16 cellular contexts compared by ENCODE assay signal in the genomic region with DNA sequence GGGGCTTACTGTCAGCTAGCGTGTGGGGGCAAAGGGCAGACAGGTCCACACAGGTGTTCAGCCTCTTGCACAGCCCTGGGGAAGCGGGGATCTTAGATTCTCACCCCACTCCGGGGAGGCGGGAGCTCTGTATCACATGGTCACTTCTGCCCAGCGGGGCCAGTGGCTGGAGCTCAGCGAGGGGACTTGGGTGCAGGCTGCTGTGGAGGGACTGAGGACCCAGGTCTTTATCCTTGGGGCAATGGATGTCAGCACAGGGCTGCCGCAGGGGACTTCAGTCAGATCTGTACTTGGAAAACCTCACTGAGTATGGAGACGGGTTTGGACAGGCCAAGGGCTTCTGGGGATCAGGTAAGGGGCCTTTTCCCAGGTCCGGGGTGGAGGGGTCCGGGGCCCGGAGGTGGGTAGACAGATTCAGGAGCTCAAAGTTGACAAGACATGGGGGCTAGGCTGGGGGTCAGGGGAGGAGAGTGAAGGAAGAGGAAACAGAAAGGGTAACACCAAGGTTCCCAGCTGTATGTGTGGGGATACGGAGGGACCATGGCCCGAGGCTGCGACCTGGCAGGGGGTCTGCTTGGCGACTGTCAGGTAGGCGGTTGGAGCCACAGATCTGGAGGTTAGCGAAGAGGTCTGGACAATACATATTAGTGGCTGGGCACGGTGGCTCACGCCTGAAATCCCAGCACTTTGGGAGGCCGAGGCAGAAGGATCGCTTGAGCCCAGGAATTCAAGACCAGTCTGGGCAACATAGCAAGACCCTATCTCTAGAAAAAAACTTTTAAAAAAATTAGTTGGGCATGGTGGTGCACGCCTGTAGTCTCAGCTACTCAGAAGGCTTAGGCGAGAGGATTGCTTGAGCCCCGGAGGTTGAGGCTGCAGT. TPM values are rescaled to one million over a fixed set of nuclear protein-coding genes. Genes with fewer than 3 reads are reported as not detected.
DNase-seq lines count a peak whose midpoint lies in the region; ATAC-seq and TF ChIP-seq lines count a peak whose summit lies in the region.
"Had no signal": no experiment of that assay in that cellular context is flagged by ENCODE, and none has a peak within 500 bp of the region (broad histone marks: within the 10 kb centered on the region; RNA-seq: fewer than 3 reads in every experiment).

No MANE protein-coding gene starts in this region.

- 0 out of 2 replicates have a peak overlapping the region, but pooled peaks have one; percentile 6 for H3K27ac ChIP-seq in BLaER1
- H3K27ac ChIP-seq in DND-41 (ENCODE audit: low read length), result peak overlapping the region; percentile 62

- peaks cover 19 to 21% of the 10 kb centered on the region in 2 donors for H3K4me1 Mint-ChIP-seq in effector memory CD8-positive, alpha-beta T cell (ENCODE audit: low read depth in 2 of 2)
- peaks cover 18 to 36% of the 10 kb centered on the region in 2 donors for H3K4me1 Mint-ChIP-seq in natural killer cell treated with Interleukin-12 subunit alpha and Interleukin-12 subunit beta and Interleukin-15 and Interleukin-18, amount 100 ng/mL, for 72 hours (ENCODE audit: low read depth in 2 of 2)

- H3K27ac Mint-ChIP-seq in effector memory CD8-positive, alpha-beta T cell, result peak overlapping the region; percentile 56 to 74
- peak overlapping the region in 1 of 2 donors; percentile 90 for H3K27ac Mint-ChIP-seq in natural killer cell treated with Interleukin-12 subunit alpha and Interleukin-12 subunit beta and Interleukin-15 and Interleukin-18, amount 100 ng/mL, for 72 hours

- H3K4me3 Mint-ChIP-seq in effector memory CD8-positive, alpha-beta T cell, result peak overlapping the region; percentile 19 to 29
- H3K4me3 Mint-ChIP-seq in natural killer cell treated with Interleukin-12 subunit alpha and Interleukin-12 subunit beta and Interleukin-15 and Interleukin-18, amount 100 ng/mL, for 72 hours, result no peak overlapping the region

- peaks cover 0 to 3% of the 10 kb centered on the region in 2 donors for H3K9me3 Mint-ChIP-seq in effector memory CD8-positive, alpha-beta T cell
- no peaks in the 10 kb centered on the region for H3K9me3 Mint-ChIP-seq in natural killer cell treated with Interleukin-12 subunit alpha and Interleukin-12 subunit beta and Interleukin-15 and Interleukin-18, amount 100 ng/mL, for 72 hours

- H3K4me1 ChIP-seq in BLaER1 (peaks cover 41% of the 10 kb centered on the region), DND-41 (ENCODE audit: insufficient read depth, low read length) (peaks cover 36% of the 10 kb centered on the region)

- H4K20me1 ChIP-seq in BLaER1, result 0 out of 2 replicates have a peak, but pooled peaks cover 4% of the 10 kb centered on the region
- H4K20me1 ChIP-seq in DND-41 (ENCODE audit: insufficient read depth, low read length), result peaks cover 3% of the 10 kb centered on the region; the same call in 1 of the 2 replicates

- peaks cover 0 to 1% of the 10 kb centered on the region in 2 donors for H3K27me3 Mint-ChIP-seq in effector memory CD8-positive, alpha-beta T cell
- H3K27me3 Mint-ChIP-seq in natural killer cell treated with Interleukin-12 subunit alpha and Interleukin-12 subunit beta and Interleukin-15 and Interleukin-18, amount 100 ng/mL, for 72 hours, result no peaks in the 10 kb centered on the region

- no peaks in the 10 kb centered on the region for H3K36me3 Mint-ChIP-seq in effector memory CD8-positive, alpha-beta T cell (ENCODE audit: insufficient read depth)
- peaks cover 6% of the 10 kb centered on the region for H3K36me3 Mint-ChIP-seq in natural killer cell treated with Interleukin-12 subunit alpha and Interleukin-12 subunit beta and Interleukin-15 and Interleukin-18, amount 100 ng/mL, for 72 hours

- H2AFZ ChIP-seq in DND-41 (ENCODE audit: low read depth, low read length), result no peak overlapping the region

- H3K27me3 ChIP-seq in BLaER1 (peaks cover 3% of the 10 kb centered on the region; the same call in 1 of the 2 replicates), DND-41 (ENCODE audit: insufficient read depth, low read length, poor library complexity) (no peaks in the 10 kb centered on the region)
- H3K27me3 ChIP-seq: heart right ventricle, MG63 had no signal

- no peak for TF ChIP-seq CTCF in DND-41 (IDR thresholded peaks at IDR 0.05; ENCODE audit: borderline replicate concordance, extremely low read depth, low read length, poor library complexity, severe bottlenecking)

- H3K36me3 ChIP-seq in BLaER1 (no peaks in the 10 kb centered on the region), DND-41 (ENCODE audit: insufficient read depth, low read length) (no peaks in the 10 kb centered on the region)
- H3K36me3 ChIP-seq: heart right ventricle, MG63 had no signal

- no peak overlapping the region for H3K4me3 ChIP-seq in BLaER1
- no peak overlapping the region for H3K4me3 ChIP-seq in DND-41 (ENCODE audit: low read depth in 1 of 2, low read length in 2 of 2)
- H3K4me3 ChIP-seq: heart right ventricle, MG63 had no signal

- peaks cover 12% of the 10 kb centered on the region for H3K9me3 ChIP-seq in BLaER1
- no peaks in the 10 kb centered on the region for H3K9me3 ChIP-seq in DND-41 (ENCODE audit: insufficient read depth, low read length, severe bottlenecking)

- H3K4me2 ChIP-seq in BLaER1 (peak overlapping the region; percentile 89), DND-41 (ENCODE audit: insufficient read depth, low read length) (no peak overlapping the region)

- no peak for ATAC-seq in DND-41 (ENCODE audit: insufficient read depth, low read depth)
- no peak for ATAC-seq in effector memory CD8-positive, alpha-beta T cell (replicated peaks)
- no peak for ATAC-seq in natural killer cell treated with Interleukin-12 subunit alpha and Interleukin-12 subunit beta and Interleukin-15 and Interleukin-18, amount 100 ng/mL, for 72 hours
- no peak for ATAC-seq in GM18517 (IDR thresholded peaks at IDR 0.05; ENCODE audit: unreplicated experiment)
- no peak for ATAC-seq in GM21717 (IDR thresholded peaks at IDR 0.05; ENCODE audit: unreplicated experiment)

- no peak overlapping the region for H3K9ac ChIP-seq in BLaER1
- no peak overlapping the region; the same call in 1 of the 2 replicates for H3K9ac ChIP-seq in DND-41 (ENCODE audit: low read depth, low read length)

- no peaks in the 10 kb centered on the region for H3K79me2 ChIP-seq in DND-41 (ENCODE audit: insufficient read depth, low read length)

- no peak for DNase-seq in DND-41
- DNase-seq in effector memory CD8-positive, alpha-beta T cell, result no peak
- DNase-seq in natural killer cell treated with Interleukin-12 subunit alpha and Interleukin-12 subunit beta and Interleukin-15 and Interleukin-18, amount 100 ng/mL, for 72 hours (ENCODE audit: low spot score), result peak; percentile 49
- no peak for DNase-seq in NCI-H526 treated with DMSO at 0.1 percent for 48 hours (lab: John Stamatoyannopoulos, UW)
- no peak for DNase-seq in GM19240 (ENCODE audit: insufficient read length, low spot score)
- DNase-seq: activated gamma-delta T cell; cortex of kidney; DMS153; heart right ventricle; kidney glomerular epithelial cell; NCI-H510A treated with DMSO at 0.1 percent for 48 hours; stimulated activated CD4-positive, alpha-beta T cell treated with anti-CD3 and anti-CD28 coated beads, Interleukin-12 subunit alpha, Interleukin-12 subunit beta, amount 100 ng/mL, for 4 hours had no signal

RNA-seq across cellular contexts. Expression of gene BAIAP2, which starts 15.1 kb away (rescaled TPM):
- total RNA-seq in natural killer cell treated with Interleukin-12 subunit alpha and Interleukin-12 subunit beta and Interleukin-15 and Interleukin-18, amount 100 ng/mL, for 72 hours, result 1 to 10 TPM; 7.3 to 9.6 TPM

RNA-seq across cellular contexts. Expression of gene CHMP6, which starts 28.2 kb away (rescaled TPM):
- total RNA-seq in natural killer cell treated with Interleukin-12 subunit alpha and Interleukin-12 subunit beta and Interleukin-15 and Interleukin-18, amount 100 ng/mL, for 72 hours, result 10 to 100 TPM; 33.1 to 43.7 TPM
